ENCODE assay signal across 30 cellular contexts in the genomic region with DNA sequence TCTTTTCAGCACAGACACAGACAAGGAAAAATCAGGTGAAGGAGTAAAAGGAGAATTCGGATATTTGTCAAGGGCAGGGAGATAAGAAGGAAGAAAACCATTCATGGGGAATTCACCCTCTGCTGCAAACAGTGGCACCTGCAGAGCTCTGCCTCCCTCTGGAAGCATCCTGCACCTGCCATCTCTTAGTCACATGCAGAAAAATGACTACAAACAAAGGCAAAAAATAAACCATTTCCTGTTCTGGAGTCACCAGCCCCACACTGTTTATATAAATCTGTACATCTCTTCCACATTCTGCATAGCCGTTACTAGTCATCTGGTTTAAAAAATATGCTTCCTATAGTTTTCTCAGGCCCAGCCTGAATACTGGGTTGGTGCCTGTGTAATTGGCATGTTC.
DNase-seq lines count a peak whose midpoint lies in the region; ATAC-seq, FAIRE-seq and TF ChIP-seq lines count a peak whose summit lies in the region.
"Had no signal": no experiment of that assay in that cellular context is flagged by ENCODE, and none has a peak within 500 bp of the region (broad histone marks: within the 10 kb centered on the region; RNA-seq: fewer than 3 reads in every experiment).

No MANE protein-coding gene starts in this region.

- H3K4me1 Mint-ChIP-seq in H9, result no peaks in the 10 kb centered on the region; a peak in 1 of 4 replicates
- H3K4me1 Mint-ChIP-seq in stimulated activated naive CD8-positive, alpha-beta T cell treated with anti-CD3 and anti-CD28 coated beads, Interleukin-15, amount 100 ng/mL, for 72 hours, result no peaks in the 10 kb centered on the region
- H3K4me1 Mint-ChIP-seq: activated naive CD8-positive, alpha-beta T cell treated with anti-CD3 and anti-CD28 coated beads, Interleukin-2, amount 50 U/mL, for 24 hours; nephron; stimulated activated naive B cell treated with anti-CD40 and anti-IgM and Interleukin-4, amounts not matched to agents 10 μg/mL and 1 μg/mL and 100 μg/mL, for 72 hours had no signal

- no peak overlapping the region for H3K27ac Mint-ChIP-seq in H9
- peak overlapping the region in 1 of 2 donors; percentile 29 for H3K27ac Mint-ChIP-seq in stimulated activated naive CD8-positive, alpha-beta T cell treated with anti-CD3 and anti-CD28 coated beads, Interleukin-15, amount 100 ng/mL, for 72 hours
- H3K27ac Mint-ChIP-seq: activated CD8-positive, alpha-beta T cell treated with anti-CD3 and anti-CD28 coated beads for 36 hours; activated naive CD8-positive, alpha-beta T cell treated with anti-CD3 and anti-CD28 coated beads, Interleukin-2, amount 50 U/mL, for 24 hours; nephron; stimulated activated naive B cell treated with anti-CD40 and anti-IgM and Interleukin-4, amounts not matched to agents 10 μg/mL and 1 μg/mL and 100 μg/mL, for 72 hours had no signal

- FAIRE-seq in H54 (lab: Jason Lieb, UNC), result no peak
- FAIRE-seq: G401.6, HepG2, islet of Langerhans, pancreas, TTC549 had no signal

- peak; percentile 94 for DNase-seq in DMS53 (lab: John Stamatoyannopoulos, UW)
- no peak for DNase-seq in H9
- DNase-seq in NCI-H748 treated with DMSO at 0.1 percent for 48 hours (lab: John Stamatoyannopoulos, UW), result peak; percentile 10
- DNase-seq in epithelial cell of esophagus (ENCODE audit: low read depth), result no peak
- DNase-seq in NCI-H2029 treated with DMSO at 0.1 percent for 48 hours (lab: John Stamatoyannopoulos, UW), result no peak
- DNase-seq in stimulated activated naive CD8-positive, alpha-beta T cell treated with anti-CD3 and anti-CD28 coated beads, Interleukin-15, amount 100 ng/mL, for 72 hours, result no peak
- DNase-seq in H54 (ENCODE audit: insufficient read length, low spot score), result no peak
- DNase-seq: activated CD4-positive, alpha-beta T cell treated with anti-CD3 and anti-CD28 coated beads for 1 hour; activated CD8-positive, alpha-beta T cell treated with anti-CD3 and anti-CD28 coated beads for 36 hours; activated effector memory CD4-positive, alpha-beta T cell treated with anti-CD3 and anti-CD28 coated beads, Interleukin-2, amount 50 U/mL, for 16 hours; activated naive CD8-positive, alpha-beta T cell treated with anti-CD3 and anti-CD28 coated beads, Interleukin-2, amount 50 U/mL, for 24 hours; effector CD4-positive, alpha-beta T cell; foreskin melanocyte; HCEC 1CT; NCI-H1092 treated with DMSO at 0.1 percent for 48 hours; NCI-H446 treated with DMSO at 0.1 percent for 48 hours; pancreas; RPMI8226; stimulated activated CD4-positive, alpha-beta T cell treated with anti-CD3 and anti-CD28 coated beads, Interleukin-4, amount 100 ng/mL, for 24 hours; stimulated activated naive B cell treated with anti-CD40 and anti-IgM and Interleukin-4, amounts not matched to agents 10 μg/mL and 1 μg/mL and 100 μg/mL, for 72 hours had no signal

- H3K27ac ChIP-seq in H9 (ENCODE audit: insufficient read length, low read depth, low read length), result no peak overlapping the region
- H3K27ac ChIP-seq: C4-2B, HL-60, pancreas, thoracic aorta had no signal

- H4K91ac ChIP-seq in H9 (ENCODE audit: insufficient read length, low read depth, low read length), result no peak overlapping the region

- no peaks in the 10 kb centered on the region for H3K79me2 ChIP-seq in H9 (ENCODE audit: insufficient read depth, low read length)

- TF ChIP-seq CTCF in H9 (conservative IDR thresholded peaks at IDR 0.05) (peak; percentile 33; the same call in 1 of the 3 replicates), epithelial cell of esophagus (IDR thresholded peaks at IDR 0.05; ENCODE audit: insufficient read depth, low read depth, low read length, missing control alignments) (peak; percentile 15)

- H3K4me1 ChIP-seq in H9 (ENCODE audit: insufficient read depth, low read length), result no peaks in the 10 kb centered on the region
- H3K4me1 ChIP-seq: pancreas had no signal

- H3K23ac ChIP-seq in H9 (ENCODE audit: insufficient read length, low read depth, low read length), result no peak overlapping the region

- H3K4me3 Mint-ChIP-seq in H9, result no peak overlapping the region
- no peak overlapping the region for H3K4me3 Mint-ChIP-seq in stimulated activated naive CD8-positive, alpha-beta T cell treated with anti-CD3 and anti-CD28 coated beads, Interleukin-15, amount 100 ng/mL, for 72 hours
- H3K4me3 Mint-ChIP-seq: activated CD8-positive, alpha-beta T cell treated with anti-CD3 and anti-CD28 coated beads for 36 hours; activated naive CD8-positive, alpha-beta T cell treated with anti-CD3 and anti-CD28 coated beads, Interleukin-2, amount 50 U/mL, for 24 hours; nephron; stimulated activated naive B cell treated with anti-CD40 and anti-IgM and Interleukin-4, amounts not matched to agents 10 μg/mL and 1 μg/mL and 100 μg/mL, for 72 hours had no signal

- no peaks in the 10 kb centered on the region for H4K20me1 ChIP-seq in H9 (ENCODE audit: control insufficient read depth, insufficient read depth, insufficient read length)

- H2BK120ac ChIP-seq in H9 (ENCODE audit: low read depth, low read length, poor library complexity, severe bottlenecking), result no peak overlapping the region

- no peaks in the 10 kb centered on the region; a peak in 1 of 7 replicates for H3K36me3 Mint-ChIP-seq in H9 (ENCODE audit: insufficient read depth in 1 of 3, low read depth in 3 of 3)

- no peak overlapping the region for H3K14ac ChIP-seq in H9 (ENCODE audit: insufficient read depth, low read length)

- no peak for ATAC-seq in HG02938 (IDR thresholded peaks at IDR 0.05; ENCODE audit: unreplicated experiment)
- no peak for ATAC-seq in stimulated activated naive CD8-positive, alpha-beta T cell treated with anti-CD3 and anti-CD28 coated beads, Interleukin-15, amount 100 ng/mL, for 72 hours
- ATAC-seq: activated CD8-positive, alpha-beta T cell treated with anti-CD3 and anti-CD28 coated beads for 36 hours; activated naive CD8-positive, alpha-beta T cell treated with anti-CD3 and anti-CD28 coated beads, Interleukin-2, amount 50 U/mL, for 24 hours; esophagus mucosa; HepG2; pancreas; stimulated activated naive B cell treated with anti-CD40 and anti-IgM and Interleukin-4, amounts not matched to agents 10 μg/mL and 1 μg/mL and 100 μg/mL, for 72 hours had no signal

- H3K9me3 Mint-ChIP-seq in H9, result no peaks in the 10 kb centered on the region
- H3K9me3 Mint-ChIP-seq in stimulated activated naive CD8-positive, alpha-beta T cell treated with anti-CD3 and anti-CD28 coated beads, Interleukin-15, amount 100 ng/mL, for 72 hours, result no peaks in the 10 kb centered on the region
- H3K9me3 Mint-ChIP-seq: activated CD8-positive, alpha-beta T cell treated with anti-CD3 and anti-CD28 coated beads for 36 hours had no signal

- H3K18ac ChIP-seq in H9 (ENCODE audit: insufficient read length, low read depth, low read length), result no peak overlapping the region

- H3K4me3 ChIP-seq in epithelial cell of esophagus (ENCODE audit: low read length), result no peak overlapping the region
- H3K4me3 ChIP-seq: pancreas, thoracic aorta had no signal

- H3K23me2 ChIP-seq in H9 (ENCODE audit: insufficient read length, low read depth, low read length, poor library complexity, severe bottlenecking), result no peaks in the 10 kb centered on the region

- no peaks in the 10 kb centered on the region for H3K79me1 ChIP-seq in H9 (ENCODE audit: insufficient read depth, low read depth, low read length, poor library complexity, severe bottlenecking)

- no peak overlapping the region for H3T11ph ChIP-seq in H9 (ENCODE audit: low read length)

- H2BK5ac ChIP-seq in H9 (ENCODE audit: insufficient read length, low read length), result no peak overlapping the region

- H4K5ac ChIP-seq in H9 (ENCODE audit: insufficient read length, low read depth, low read length), result no peak overlapping the region

- no peak overlapping the region for H2BK20ac ChIP-seq in H9 (ENCODE audit: low read depth, low read length, poor library complexity, severe bottlenecking)

- H3K9me3 ChIP-seq in H9 (ENCODE audit: control insufficient read depth, low read depth, low read length), result no peaks in the 10 kb centered on the region
- H3K9me3 ChIP-seq: pancreas, thoracic aorta had no signal

- no peak overlapping the region for H3K4ac ChIP-seq in H9 (ENCODE audit: low read depth, low read length)

- no peaks in the 10 kb centered on the region; the same call in 1 of the 2 replicates for H3K27me3 Mint-ChIP-seq in H9 (ENCODE audit: low read depth)
- no peaks in the 10 kb centered on the region for H3K27me3 Mint-ChIP-seq in stimulated activated naive CD8-positive, alpha-beta T cell treated with anti-CD3 and anti-CD28 coated beads, Interleukin-15, amount 100 ng/mL, for 72 hours
- H3K27me3 Mint-ChIP-seq: activated CD8-positive, alpha-beta T cell treated with anti-CD3 and anti-CD28 coated beads for 36 hours; activated naive CD8-positive, alpha-beta T cell treated with anti-CD3 and anti-CD28 coated beads, Interleukin-2, amount 50 U/mL, for 24 hours; stimulated activated naive B cell treated with anti-CD40 and anti-IgM and Interleukin-4, amounts not matched to agents 10 μg/mL and 1 μg/mL and 100 μg/mL, for 72 hours had no signal

- no peak overlapping the region for H3K9ac ChIP-seq in H9 (ENCODE audit: extremely low read depth, insufficient read length, low read length)

- H2AFZ ChIP-seq in H9 (ENCODE audit: low read length), result no peak overlapping the region

- WGBS in H9 (ENCODE audit: extremely low coverage, insufficient read length, low lambda C conversion rate), result no CpG with 5 or more reads among the region's 2 CpGs

- no peak for TF ChIP-seq POLR2A in H54 (IDR thresholded peaks at IDR 0.05; ENCODE audit: low read depth, low read length)

- no peak overlapping the region for H3K4me2 ChIP-seq in H9 (ENCODE audit: insufficient read depth, insufficient read length, low read length)

- H3K27me3 ChIP-seq in H9 (ENCODE audit: insufficient read depth, low read length), result no peaks in the 10 kb centered on the region
- H3K27me3 ChIP-seq: pancreas had no signal

- no peak overlapping the region for H3K56ac ChIP-seq in H9 (ENCODE audit: insufficient read length, low read depth, low read length)

- H4K8ac ChIP-seq in H9 (replicated peaks; ENCODE audit: insufficient read length, low read depth, low read length), result no peak overlapping the region

- H2BK15ac ChIP-seq in H9 (ENCODE audit: low read depth, low read length), result no peak overlapping the region

- H2BK12ac ChIP-seq in H9 (ENCODE audit: insufficient read length, low read depth, low read length), result no peak overlapping the region

- no peak overlapping the region for H2AK5ac ChIP-seq in H9 (ENCODE audit: insufficient read length, low read length)

Comparison
In these comparisons a context has a peak if more than half of its experiments do, and no peak if none do; other contexts are left out.
1. DNase-seq: peak in DMS53 (single experiment) and NCI-H748 treated with DMSO at 0.1 percent for 48 hours (single experiment); none in H9 (single experiment), epithelial cell of esophagus (single experiment), NCI-H2029 treated with DMSO at 0.1 percent for 48 hours (single experiment), stimulated activated naive CD8-positive, alpha-beta T cell treated with anti-CD3 and anti-CD28 coated beads, Interleukin-15, amount 100 ng/mL, for 72 hours (0 of 2) and H54 (single experiment).